Comparison of ENCODE assay signal across 8 cellular contexts in genomic region chr2:101251844-101252407, GRCh38. TPM values are rescaled to one million over a fixed set of nuclear protein-coding genes. Genes with fewer than 3 reads are reported as not detected.
DNase-seq lines count a peak whose midpoint lies in the region; ATAC-seq and TF ChIP-seq lines count a peak whose summit lies in the region.

No MANE protein-coding gene starts in this region.

- POLR2A ChIA-PET in Panc1 (lab: Charles Lee): interaction anchor here (0.6 to 1.1 kb wide), 3 partner anchors 22 to 165 kb away, joined by 3 read pairs; no protein-coding TSS in a partner anchor

- TF ChIP-seq CTCF in Panc1 (IDR thresholded peaks at IDR 0.05): peak; percentile 58
- TF ChIP-seq CTCF in liver (IDR thresholded peaks at IDR 0.05; ENCODE audit: low read depth, low read length, missing input control): peak; percentile 45
- TF ChIP-seq CTCF in suprapubic skin (IDR thresholded peaks at IDR 0.05): peak; percentile 25 to 27

- CTCF ChIA-PET in Panc1 (lab: Charles Lee): no interaction called here

- intact Hi-C loops in Panc1 (cut with micrococcal nuclease; ENCODE audit: unreplicated experiment): no loop called here

- H3K9me3 ChIP-seq in Panc1 (ENCODE audit: control insufficient read depth, insufficient read depth, low read depth, low read length): no peaks in the 10 kb centered on the region
- H3K9me3 ChIP-seq in liver (ENCODE audit: control insufficient read depth in 4 of 4, low read length in 3 of 4): no peaks in the 10 kb centered on the region
- no peaks in the 10 kb centered on the region for H3K9me3 ChIP-seq in suprapubic skin

- H3K27me3 ChIP-seq in Panc1 (ENCODE audit: control insufficient read depth, insufficient read depth, low read length) (no peaks in the 10 kb centered on the region), liver (ENCODE audit: control insufficient read depth in 4 of 4, insufficient read depth in 4 of 4, low read length in 3 of 4) (no peaks in the 10 kb centered on the region), suprapubic skin (no peaks in the 10 kb centered on the region)

- peak overlapping the region; percentile 43 to 72 for H3K9ac ChIP-seq in liver (ENCODE audit: low read depth in 1 of 2, low read length in 2 of 2)

- H3K27ac ChIP-seq in Panc1 (ENCODE audit: low read length) (peak overlapping the region; percentile 94), liver (ENCODE audit: low read depth in 1 of 2, low read length in 2 of 2) (peak overlapping the region; percentile 85 to 89), suprapubic skin (peak overlapping the region; percentile 91)

- H3K4me3 ChIP-seq in Panc1 (ENCODE audit: low read depth in 2 of 2, low read length in 2 of 2) (peak overlapping the region; percentile 72 to 81), liver (ENCODE audit: low read depth in 1 of 3, low read length in 3 of 3) (peak overlapping the region; percentile 50 to 68 (median 67)), suprapubic skin (peak overlapping the region; percentile 79)

- BruUV-seq in Panc1 (replicated peaks; lab: Mats Ljungman, UMichigan): TSS peak; percentile 85

- DNase-seq in DMS153 (lab: John Stamatoyannopoulos, UW): peak; percentile 65
- no peak for DNase-seq in Panc1 (ENCODE audit: low read depth, low spot score)
- peak; percentile 33 for DNase-seq in cerebellum (ENCODE audit: low spot score)
- no peak for DNase-seq in suprapubic skin (ENCODE audit: low spot score in 2 of 2)
- no peak for DNase-seq in GM19240 (ENCODE audit: insufficient read length, low spot score)

- no peak for TF ChIP-seq POLR2A in suprapubic skin (IDR thresholded peaks at IDR 0.05)

- peak; percentile 43 to 62 for TF ChIP-seq RAD21 in liver (IDR thresholded peaks at IDR 0.05)

- in situ Hi-C loops in Panc1 (cut with HindIII; ENCODE audit: low pct_unique_long_range_greater_than_20kb, low sequenced_read_pairs): no loop called here

- ATAC-seq in GM19468 (IDR thresholded peaks at IDR 0.05; ENCODE audit: extremely low read depth, unreplicated experiment) (peak; percentile 16), HG03521 (IDR thresholded peaks at IDR 0.05; ENCODE audit: unreplicated experiment) (peak; percentile 34), Panc1 (peak; percentile 80)

- H3K36me3 ChIP-seq in Panc1 (ENCODE audit: control insufficient read depth, insufficient read depth, low read length) (peaks cover 2% of the 10 kb centered on the region; the same call in 1 of the 2 replicates), liver (ENCODE audit: control insufficient read depth in 4 of 4, insufficient read depth in 3 of 4, low read depth in 1 of 4, low read length in 3 of 4) (peaks cover 0 to 2% (median 0%) of the 10 kb centered on the region in 4 donors), suprapubic skin (no peaks in the 10 kb centered on the region)

- no peak for TF ChIP-seq EP300 in suprapubic skin (IDR thresholded peaks at IDR 0.05)

- 25% methylated on average over 16 of the region's 16 CpGs for WGBS in liver
- 22% methylated on average over 16 of the region's 16 CpGs for whole genome bisulfite sequencing in suprapubic skin

- peaks cover 15% of the 10 kb centered on the region for H3K4me1 ChIP-seq in Panc1 (ENCODE audit: control insufficient read depth, insufficient read depth, low read length)
- H3K4me1 ChIP-seq in liver (ENCODE audit: control insufficient read depth in 4 of 4, insufficient read depth in 4 of 4, low read length in 3 of 4): peaks cover 0 to 23% (median 18%) of the 10 kb centered on the region in 4 donors
- peaks cover 42% of the 10 kb centered on the region for H3K4me1 ChIP-seq in suprapubic skin

TF ChIP-seq in liver, 16 proteins besides CTCF, POLR2A, EP300 and RAD21:
- TF ChIP-seq JUND (IDR thresholded peaks at IDR 0.05): no peak
- TF ChIP-seq RXRA (IDR thresholded peaks at IDR 0.05): no peak

RNA-seq across cellular contexts. Expression of gene CNOT11, which starts 0.8 kb away (rescaled TPM):
- total RNA-seq in Panc1 (2021; ENCODE audit: unreplicated experiment): 58.3 TPM
- 33.0 TPM for polyA plus RNA-seq in Panc1 (2012; ENCODE audit: insufficient read length)
- total RNA-seq in cerebellum: 14.7 TPM
- total RNA-seq in liver: 10 to 100 TPM; 12.7 to 14.3 TPM
- polyA plus RNA-seq in liver: 10 to 100 TPM in 1 of 2 donors, 1 to 10 TPM in 1; 9.8 to 14.3 TPM
- total RNA-seq in suprapubic skin: 10 to 100 TPM; 24.9 to 32.7 (median 28.6) TPM

RNA-seq across cellular contexts. Expression of gene RNF149, which starts 56.6 kb away (rescaled TPM):
- total RNA-seq in Panc1 (2021; ENCODE audit: unreplicated experiment) (29.9 TPM), cerebellum (69.5 TPM), liver (10 to 100 TPM; 32.4 to 54.7 TPM), suprapubic skin (100 to 1,000 TPM in 1 of 4 donors, 10 to 100 TPM in 3; 70.1 to 135 (median 77.7) TPM)
- 20.5 TPM for polyA plus RNA-seq in Panc1 (2012; ENCODE audit: insufficient read length)
- 10 to 100 TPM; 14.1 to 25.8 TPM for polyA plus RNA-seq in liver

Comparison
In these comparisons a context has a peak if more than half of its experiments do, and no peak if none do; other contexts are left out.
1. DNase-seq: peak in DMS153 (single experiment) and cerebellum (single experiment); none in Panc1 (single experiment), suprapubic skin (0 of 2) and GM19240 (single experiment).
2. ATAC-seq: peak in every context shown above with its lines; median percentile 80 in Panc1; 34 in HG03521; 16 in GM19468.
3. Peak in every context shown above with its lines, with median percentiles within 50 percentile points of each other: H3K27ac ChIP-seq, H3K4me3 ChIP-seq and CTCF ChIP-seq.